ENCODE assay signal across 25 cellular contexts in genomic region chr11:108213784-108214183, GRCh38. TPM values are rescaled to one million over a fixed set of nuclear protein-coding genes. Genes with fewer than 3 reads are reported as not detected.
DNase-seq lines count a peak whose midpoint lies in the region; ATAC-seq, FAIRE-seq and TF ChIP-seq lines count a peak whose summit lies in the region.
"Had no signal": no experiment of that assay in that cellular context is flagged by ENCODE, and none has a peak within 500 bp of the region (broad histone marks: within the 10 kb centered on the region; RNA-seq: fewer than 3 reads in every experiment).

No MANE protein-coding gene starts in this region.

- no peaks in the 10 kb centered on the region for H3K27me3 Mint-ChIP-seq in activated CD4-positive, alpha-beta T cell treated with anti-CD3 and anti-CD28 coated beads for 36 hours
- H3K27me3 Mint-ChIP-seq in stimulated activated naive CD8-positive, alpha-beta T cell treated with anti-CD3 and anti-CD28 coated beads, Interleukin-15, Interleukin-2, amounts not matched to agents 100 ng/mL and 50 ng/mL, for 24 hours, result no peaks in the 10 kb centered on the region
- H3K27me3 Mint-ChIP-seq: B cell, IgD-negative memory B cell had no signal

- intact Hi-C loops in activated CD4-positive, alpha-beta T cell treated with anti-CD3 and anti-CD28 coated beads for 36 hours (cut with DNase I, micrococcal nuclease), result no loop called here
- intact Hi-C loops in K562 (cut with micrococcal nuclease), result no loop called here

- peak overlapping the region; percentile 19 for H3K27ac Mint-ChIP-seq in activated CD4-positive, alpha-beta T cell treated with anti-CD3 and anti-CD28 coated beads for 36 hours
- peak overlapping the region; percentile 13 for H3K27ac Mint-ChIP-seq in stimulated activated naive CD8-positive, alpha-beta T cell treated with anti-CD3 and anti-CD28 coated beads, Interleukin-15, Interleukin-2, amounts not matched to agents 100 ng/mL and 50 ng/mL, for 24 hours
- H3K27ac Mint-ChIP-seq: B cell, HFFc6 had no signal

- H3K27me3 ChIP-seq in K562 (ENCODE audit: control insufficient read depth in 2 of 2, insufficient read depth in 2 of 2, low read length in 2 of 2), result no peaks in the 10 kb centered on the region

- peaks cover 4% of the 10 kb centered on the region for H3K9me3 Mint-ChIP-seq in activated CD4-positive, alpha-beta T cell treated with anti-CD3 and anti-CD28 coated beads for 36 hours (ENCODE audit: low read depth)
- H3K9me3 Mint-ChIP-seq in stimulated activated naive CD8-positive, alpha-beta T cell treated with anti-CD3 and anti-CD28 coated beads, Interleukin-15, Interleukin-2, amounts not matched to agents 100 ng/mL and 50 ng/mL, for 24 hours, result no peaks in the 10 kb centered on the region
- H3K9me3 Mint-ChIP-seq: HFFc6, IgD-negative memory B cell had no signal

- peaks cover 7% of the 10 kb centered on the region; the same call in 1 of the 2 replicates for H4K20me1 ChIP-seq in K562 (replicated peaks; ENCODE audit: control insufficient read depth, insufficient read depth, low read length)

- FAIRE-seq in K562 (lab: Jason Lieb, UNC), result no peak
- FAIRE-seq: G401.6 had no signal

- no peak for TF ChIP-seq CTCF in K562 (IDR thresholded peaks at IDR 0.05 in 2 of 3, conservative IDR thresholded peaks at IDR 0.05 in 1 of 3; ENCODE audit: insufficient read depth in 2 of 3, low read depth in 1 of 3, low read length in 3 of 3)

- no peak for TF ChIP-seq EP300 in K562 (IDR thresholded peaks at IDR 0.05; ENCODE audit: low read length)

- H3K27ac ChIP-seq in K562 (ENCODE audit: extremely low read depth, low read depth, low read length), result no peak overlapping the region
- H3K27ac ChIP-seq: 22Rv1, RWPE1 had no signal

- in situ Hi-C loops in K562 (cut with MboI), result no loop called here

- no peak for TF ChIP-seq RAD21 in K562 (CRISPR knock-in tag; conservative IDR thresholded peaks at IDR 0.05 in 1 of 2, IDR thresholded peaks at IDR 0.05 in 1 of 2)

- no peak overlapping the region for H3K9ac ChIP-seq in K562 (ENCODE audit: insufficient read depth in 1 of 2, low read depth in 2 of 2, low read length in 2 of 2)

- H3K4me1 Mint-ChIP-seq in activated CD4-positive, alpha-beta T cell treated with anti-CD3 and anti-CD28 coated beads for 36 hours, result peaks cover 73% of the 10 kb centered on the region
- H3K4me1 Mint-ChIP-seq in stimulated activated naive CD8-positive, alpha-beta T cell treated with anti-CD3 and anti-CD28 coated beads, Interleukin-15, Interleukin-2, amounts not matched to agents 100 ng/mL and 50 ng/mL, for 24 hours (ENCODE audit: low read depth), result peaks cover 68% of the 10 kb centered on the region

- H3K4me2 ChIP-seq in K562 (ENCODE audit: insufficient read depth, low read length), result no peak overlapping the region

- POLR2A ChIA-PET in activated CD4-positive, alpha-beta T cell treated with anti-CD3 and anti-CD28 coated beads for 36 hours (lab: Charles Lee), result no interaction called here
- POLR2A ChIA-PET in K562 (lab: Yijun Ruan, JAX), result interaction anchor here (1.4 kb wide), 1 partner anchor 12 kb away, joined by 3 read pairs; no protein-coding TSS in a partner anchor

- no peaks in the 10 kb centered on the region for H3K9me3 ChIP-seq in K562 (replicated peaks; ENCODE audit: control insufficient read depth, insufficient read depth, low read depth, low read length)

- no peak for ATAC-seq in activated CD4-positive, alpha-beta T cell treated with anti-CD3 and anti-CD28 coated beads for 36 hours
- no peak for ATAC-seq in stimulated activated naive CD8-positive, alpha-beta T cell treated with anti-CD3 and anti-CD28 coated beads, Interleukin-15, Interleukin-2, amounts not matched to agents 100 U/mL and 50 U/mL, for 24 hours
- peak; percentile 14; the same call in 1 of the 3 replicates for ATAC-seq in K562

- H2AFZ ChIP-seq in K562 (ENCODE audit: low read depth, low read length), result no peak overlapping the region

- H3K4me1 ChIP-seq in K562 (replicated peaks in 1 of 2; ENCODE audit: control insufficient read depth in 2 of 2, insufficient read depth in 2 of 2, low read length in 2 of 2), result peaks cover 4 to 13% of the 10 kb centered on the region in 2 experiments; a peak in 4 of 5 replicates
- H3K4me1 ChIP-seq: HAP-1 had no signal

- CTCF ChIA-PET in activated CD4-positive, alpha-beta T cell treated with anti-CD3 and anti-CD28 coated beads for 36 hours (lab: Charles Lee), result no interaction called here
- CTCF ChIA-PET in K562 (lab: Yijun Ruan, JAX; ENCODE audit: low intra/inter-chr PET ratio), result no interaction called here

- DNase-seq in activated CD4-positive, alpha-beta T cell treated with anti-CD3 and anti-CD28 coated beads for 36 hours, result no peak
- no peak for DNase-seq in activated CD4-positive, alpha-beta T cell treated with anti-CD3 and anti-CD28 coated beads for 1 hour
- DNase-seq in stimulated activated naive CD8-positive, alpha-beta T cell treated with anti-CD3 and anti-CD28 coated beads, Interleukin-15, Interleukin-2, amounts not matched to agents 100 U/mL and 50 U/mL, for 24 hours, result no peak
- DNase-seq in K562 (ENCODE audit: extremely low read depth in 1 of 4, low spot score in 3 of 4) (no peak), HPDE6-E6E7 (ENCODE audit: extremely low spot score) (no peak), cortex of kidney (lab: John Stamatoyannopoulos, UW) (no peak), C1 segment of cervical spinal cord (lab: John Stamatoyannopoulos, UW) (no peak)
- DNase-seq: COR-L47, GOT3, HFFc6, NCI-H1092, NCI-H1417 treated with DMSO at 0.1 percent for 48 hours, NCI-H1694 treated with DMSO at 0.1 percent for 48 hours, NCI-H2081, NCI-H2227 treated with DMSO at 0.1 percent for 48 hours, NCI-H526 treated with DMSO at 0.1 percent for 48 hours, SHP77 had no signal

- no peak for TF ChIP-seq POLR2A in K562 (conservative IDR thresholded peaks at IDR 0.05)

- peaks cover 59% of the 10 kb centered on the region for H3K36me3 Mint-ChIP-seq in activated CD4-positive, alpha-beta T cell treated with anti-CD3 and anti-CD28 coated beads for 36 hours (ENCODE audit: low read depth)
- peaks cover 70% of the 10 kb centered on the region for H3K36me3 Mint-ChIP-seq in stimulated activated naive CD8-positive, alpha-beta T cell treated with anti-CD3 and anti-CD28 coated beads, Interleukin-15, Interleukin-2, amounts not matched to agents 100 ng/mL and 50 ng/mL, for 24 hours (ENCODE audit: low read depth)

- H3K4me3 ChIP-seq in K562, result no peak overlapping the region
- H3K4me3 ChIP-seq: HAP-1 had no signal

- H3K4me3 Mint-ChIP-seq in activated CD4-positive, alpha-beta T cell treated with anti-CD3 and anti-CD28 coated beads for 36 hours, result no peak overlapping the region
- H3K4me3 Mint-ChIP-seq in stimulated activated naive CD8-positive, alpha-beta T cell treated with anti-CD3 and anti-CD28 coated beads, Interleukin-15, Interleukin-2, amounts not matched to agents 100 ng/mL and 50 ng/mL, for 24 hours, result no peak overlapping the region
- H3K4me3 Mint-ChIP-seq: B cell, CD14-positive monocyte, HFFc6 had no signal

- no TSS peak for BruUV-seq in K562 (replicated peaks; lab: Mats Ljungman, UMichigan)

- no peaks in the 10 kb centered on the region for H3K9me1 ChIP-seq in K562 (ENCODE audit: control insufficient read depth, insufficient read depth, low read length)

- peaks cover 91% of the 10 kb centered on the region for H3K79me2 ChIP-seq in K562 (ENCODE audit: control insufficient read depth, insufficient read depth, low read length)

- 81% methylated on average over 2 of the region's 2 CpGs for WGBS in K562 (ENCODE audit: insufficient coverage, low coverage, missing lambda C conversion rate)

- H3K36me3 ChIP-seq in K562 (ENCODE audit: control insufficient read depth, insufficient read depth, low read length), result peaks cover 75% of the 10 kb centered on the region

RNA-seq across cellular contexts. Expression of gene NPAT, which starts 8.7 kb away (rescaled TPM):
- 10 to 100 TPM; 28.4 to 45.2 TPM for total RNA-seq in activated CD4-positive, alpha-beta T cell treated with anti-CD3 and anti-CD28 coated beads for 36 hours
- total RNA-seq in K562 (2011; cell fraction: chromatin; rRNA removed; ENCODE audit: low replicate concordance), result 23.8 and 90.2 TPM in 2 replicates
- total RNA-seq in K562 (2011; cell fraction: nucleolus; rRNA removed), result 13.3 and 24.3 TPM in 2 replicates
- 29.5 and 35.3 TPM in 2 replicates for total RNA-seq in K562 (2011; cell fraction: nucleoplasm; rRNA removed)
- total RNA-seq in K562 (2014; rRNA removed) (16.1 and 18.8 TPM in 2 replicates), K562 (2014; rRNA removed; fragmentation: Illumina TruSeq; extraction: Trizol) (30.0 and 35.1 TPM in 2 replicates), K562 (2015; rRNA removed; fragmentation: Illumina TruSeq; extraction: Trizol) (27.4 and 27.7 TPM in 2 replicates), K562 (2021) (21.6 and 22.1 TPM in 2 replicates)
- polyA plus RNA-seq in K562 (2011; rRNA removed) (21.1 and 24.4 TPM in 2 replicates), K562 (2014; fragmentation: Illumina TruSeq; extraction: Trizol) (19.2 and 22.8 TPM in 2 replicates), K562 (2014; fragmentation: Nextera tagmentation; extraction: Ambion mirVana) (10 to 100 TPM in 1 of 2 experiments, 1 to 10 TPM in 1; 8.8 to 11.1 TPM), K562 (2014; rRNA removed) (15.9 and 17.3 TPM in 2 replicates)
- polyA plus RNA-seq in K562 (2011; cell fraction: cytosol; rRNA removed), result 5.4 and 8.4 TPM in 2 replicates
- 25.9 and 29.4 TPM in 2 replicates for polyA plus RNA-seq in K562 (2011; cell fraction: nucleus; rRNA removed)
- polyA plus RNA-seq in K562 (2012), result 8.5 and 11.3 TPM in 2 replicates
- polyA minus RNA-seq in K562 (2011; rRNA and poly(A)+ RNA removed), result 56.2 and 59.9 TPM in 2 replicates
- 14.9 and 19.6 TPM in 2 replicates for polyA minus RNA-seq in K562 (2011; cell fraction: cytosol; rRNA and poly(A)+ RNA removed)
- 22.9 and 42.9 TPM in 2 replicates for polyA minus RNA-seq in K562 (2011; cell fraction: nucleus; rRNA and poly(A)+ RNA removed)

RNA-seq across cellular contexts. Expression of gene ATM, which starts 9.1 kb away (rescaled TPM):
- 10 to 100 TPM; 32.8 to 36.1 TPM for total RNA-seq in activated CD4-positive, alpha-beta T cell treated with anti-CD3 and anti-CD28 coated beads for 36 hours
- total RNA-seq in K562 (2011; cell fraction: chromatin; rRNA removed; ENCODE audit: low replicate concordance), result 94.8 and 383 TPM in 2 replicates
- 55.4 and 62.4 TPM in 2 replicates for total RNA-seq in K562 (2011; cell fraction: nucleolus; rRNA removed)
- total RNA-seq in K562 (2011; cell fraction: nucleoplasm; rRNA removed), result 146 and 241 TPM in 2 replicates
- total RNA-seq in K562 (2014; rRNA removed), result 22.6 and 34.8 TPM in 2 replicates
- 44.0 and 45.4 TPM in 2 replicates for total RNA-seq in K562 (2014; rRNA removed; fragmentation: Illumina TruSeq; extraction: Trizol)
- 41.4 and 43.0 TPM in 2 replicates for total RNA-seq in K562 (2015; rRNA removed; fragmentation: Illumina TruSeq; extraction: Trizol)
- 26.2 and 26.9 TPM in 2 replicates for total RNA-seq in K562 (2021)
- polyA plus RNA-seq in K562 (2011; rRNA removed), result 42.4 and 46.8 TPM in 2 replicates
- 6.2 and 19.0 TPM in 2 replicates for polyA plus RNA-seq in K562 (2011; cell fraction: cytosol; rRNA removed)
- polyA plus RNA-seq in K562 (2011; cell fraction: nucleus; rRNA removed), result 58.4 and 79.4 TPM in 2 replicates
- polyA plus RNA-seq in K562 (2012), result 11.2 and 15.4 TPM in 2 replicates
- 16.8 and 23.0 TPM in 2 replicates for polyA plus RNA-seq in K562 (2014; fragmentation: Illumina TruSeq; extraction: Trizol)
- polyA plus RNA-seq in K562 (2014; fragmentation: Nextera tagmentation; extraction: Ambion mirVana), result 1 to 10 TPM; 8.3 to 9.0 TPM
- polyA plus RNA-seq in K562 (2014; rRNA removed), result 24.3 and 24.7 TPM in 2 replicates
- 125 and 138 TPM in 2 replicates for polyA minus RNA-seq in K562 (2011; rRNA and poly(A)+ RNA removed)
- polyA minus RNA-seq in K562 (2011; cell fraction: cytosol; rRNA and poly(A)+ RNA removed), result 19.8 and 31.4 TPM in 2 replicates
- 130 and 239 TPM in 2 replicates for polyA minus RNA-seq in K562 (2011; cell fraction: nucleus; rRNA and poly(A)+ RNA removed)
